11 cellular contexts compared by ENCODE assay signal in genomic region chr1:100387644-100388350, GRCh38. TPM values are rescaled to one million over a fixed set of nuclear protein-coding genes. Genes with fewer than 3 reads are reported as not detected.
DNase-seq lines count a peak whose midpoint lies in the region; ATAC-seq, FAIRE-seq and TF ChIP-seq lines count a peak whose summit lies in the region.
"Had no signal": no experiment of that assay in that cellular context is flagged by ENCODE, and none has a peak within 500 bp of the region (broad histone marks: within the 10 kb centered on the region; RNA-seq: fewer than 3 reads in every experiment).

No MANE protein-coding gene starts in this region.

- H3K4me3 Mint-ChIP-seq in astrocyte (ENCODE audit: unreplicated experiment) (peak overlapping the region; percentile 16), type B pancreatic cell (no peak overlapping the region)

- no peak for FAIRE-seq in astrocyte (lab: Jason Lieb, UNC)

- H3K79me2 ChIP-seq in astrocyte (ENCODE audit: insufficient read depth, low read length), result no peaks in the 10 kb centered on the region

- H3K36me3 ChIP-seq in BLaER1, result peaks cover 34% of the 10 kb centered on the region
- H3K36me3 ChIP-seq in astrocyte (ENCODE audit: insufficient read depth, low read length), result no peaks in the 10 kb centered on the region
- H3K36me3 ChIP-seq in muscle layer of duodenum (ENCODE audit: control insufficient read depth in 1 of 2, insufficient read depth in 2 of 2, low read length in 2 of 2), result peaks cover 0 to 13% of the 10 kb centered on the region in 2 donors

- no peaks in the 10 kb centered on the region for H3K27me3 ChIP-seq in BLaER1
- H3K27me3 ChIP-seq in astrocyte (ENCODE audit: insufficient read depth, low read length), result no peaks in the 10 kb centered on the region
- H3K27me3 ChIP-seq in muscle layer of duodenum (ENCODE audit: low read depth, low read length), result no peaks in the 10 kb centered on the region

- no peak overlapping the region for H2AFZ ChIP-seq in astrocyte (ENCODE audit: low read depth, low read length)

- H3K4me2 ChIP-seq in BLaER1 (peak overlapping the region; percentile 72), astrocyte (ENCODE audit: low read length) (peak overlapping the region; percentile 59)

- H3K36me3 Mint-ChIP-seq in astrocyte (ENCODE audit: low read depth, unreplicated experiment) (peaks cover under 1% of the 10 kb centered on the region), type B pancreatic cell (peaks cover 8% of the 10 kb centered on the region)

- peak overlapping the region; percentile 17; the same call in 1 of the 2 replicates for H3K4me3 ChIP-seq in BLaER1
- no peak overlapping the region for H3K4me3 ChIP-seq in astrocyte (ENCODE audit: insufficient read depth, low read depth, low read length)
- peak overlapping the region in 1 of 2 donors; percentile 6 for H3K4me3 ChIP-seq in muscle layer of duodenum (ENCODE audit: low read depth in 1 of 2, low read length in 2 of 2)

- DNase-seq in astrocyte (ENCODE audit: low read depth), result peak; percentile 29
- no peak for DNase-seq in type B pancreatic cell (ENCODE audit: extremely low spot score, unreplicated experiment)
- DNase-seq: anterior cingulate cortex, NCI-H774, T-helper 9 cell had no signal

- H3K27ac ChIP-seq in BLaER1, result peak overlapping the region; percentile 69
- no peak overlapping the region for H3K27ac ChIP-seq in astrocyte (ENCODE audit: low read depth, low read length)
- peak overlapping the region; percentile 29 for H3K27ac ChIP-seq in muscle layer of duodenum (ENCODE audit: low read length)

- no peak for TF ChIP-seq CTCF in astrocyte (IDR thresholded peaks at IDR 0.05; ENCODE audit: insufficient read depth, low read depth, low read length)
- no peak for TF ChIP-seq CTCF in type B pancreatic cell (conservative IDR thresholded peaks at IDR 0.05)

- H3K27ac Mint-ChIP-seq in astrocyte (ENCODE audit: unreplicated experiment) (peak overlapping the region; percentile 59), type B pancreatic cell (no peak overlapping the region)

- no peaks in the 10 kb centered on the region for H4K20me1 ChIP-seq in BLaER1
- H4K20me1 ChIP-seq in astrocyte (ENCODE audit: insufficient read depth, low read length), result no peaks in the 10 kb centered on the region

- ATAC-seq in HG02610 (IDR thresholded peaks at IDR 0.05; ENCODE audit: unreplicated experiment), result peak; percentile 28
- no peak for ATAC-seq in GM18909 (IDR thresholded peaks at IDR 0.05; ENCODE audit: poor library complexity, unreplicated experiment)
- ATAC-seq in activated CD4-positive, CD25-positive, alpha-beta regulatory T cell treated with anti-CD3 and anti-CD28 coated beads, Interleukin-2, amount 50 U/mL, for 24 hours, result no peak
- ATAC-seq in GM18498 (IDR thresholded peaks at IDR 0.05; ENCODE audit: unreplicated experiment), result no peak

- H3K9ac ChIP-seq in BLaER1 (peak overlapping the region; percentile 67), astrocyte (ENCODE audit: low read length) (no peak overlapping the region)

- peaks cover 40% of the 10 kb centered on the region for H3K4me1 ChIP-seq in BLaER1
- peaks cover 8% of the 10 kb centered on the region for H3K4me1 ChIP-seq in astrocyte (ENCODE audit: insufficient read depth, low read length)
- H3K4me1 ChIP-seq in muscle layer of duodenum (ENCODE audit: control insufficient read depth in 1 of 2, insufficient read depth in 2 of 2, low read length in 2 of 2), result peaks cover 0 to 9% of the 10 kb centered on the region in 2 donors

- H3K9me3 Mint-ChIP-seq in astrocyte (ENCODE audit: unreplicated experiment) (no peaks in the 10 kb centered on the region), type B pancreatic cell (no peaks in the 10 kb centered on the region)

- H3K4me1 Mint-ChIP-seq in astrocyte (ENCODE audit: low read depth, unreplicated experiment), result peaks cover 11% of the 10 kb centered on the region
- peaks cover 14% of the 10 kb centered on the region for H3K4me1 Mint-ChIP-seq in type B pancreatic cell (ENCODE audit: unreplicated experiment)

- H3K9me3 ChIP-seq in BLaER1, result no peaks in the 10 kb centered on the region
- no peaks in the 10 kb centered on the region for H3K9me3 ChIP-seq in astrocyte (ENCODE audit: insufficient read depth, low read depth, low read length)
- H3K9me3 ChIP-seq in muscle layer of duodenum (ENCODE audit: control insufficient read depth in 1 of 2, low read length in 2 of 2), result no peaks in the 10 kb centered on the region

- H3K27me3 Mint-ChIP-seq in astrocyte (ENCODE audit: low read depth, unreplicated experiment) (no peaks in the 10 kb centered on the region), type B pancreatic cell (no peaks in the 10 kb centered on the region)

RNA-seq across cellular contexts. Expression of gene CDC14A, which starts 35.5 kb away (rescaled TPM):
- total RNA-seq in astrocyte (4.9 and 6.3 TPM in 2 replicates), type B pancreatic cell (ENCODE audit: low replicate concordance) (9.7 and 11.4 TPM in 2 replicates)
